21 cellular contexts compared by ENCODE assay signal in genomic region chr4:174010547-174010946, GRCh38.
"Had no signal": no experiment of that assay in that cellular context is flagged by ENCODE, and none has a peak within 500 bp of the region (broad histone marks: within the 10 kb centered on the region; RNA-seq: fewer than 3 reads in every experiment).

No MANE protein-coding gene starts in this region.

- H3K4me3 ChIP-seq: SJCRH30 had no signal

- H3K27ac Mint-ChIP-seq: T-helper 1 cell treated with Interleukin-12 subunit alpha and Interleukin-12 subunit beta and Interleukin-4 antibody, amounts not matched to agents 30 μg/mL and 1 μg/mL, for 36 hours had no signal

- H3K36me3 ChIP-seq: SJCRH30 had no signal

- DNase-seq: KBM-7, MV-4-11, NCI-H1092, NCI-H1105 treated with DMSO at 0.1 percent for 48 hours, NCI-H1417 treated with DMSO at 0.1 percent for 48 hours, NCI-H187, NCI-H2029, NCI-H2081 treated with DMSO at 0.1 percent for 48 hours, NCI-H2171, NCI-H226, NCI-H446, NCI-H510A, NCI-H524 treated with DMSO at 0.1 percent for 48 hours, NCI-H69, NCI-H774, PC-3, SHP77 treated with DMSO at 0.1 percent for 48 hours, SJCRH30 had no signal

- H3K9me3 ChIP-seq: SJCRH30 had no signal

- H3K27ac ChIP-seq: RWPE1, SJCRH30 had no signal

- H3K4me1 ChIP-seq: SJCRH30 had no signal

- H3K27me3 ChIP-seq: SJCRH30 had no signal

- H3K4me3 Mint-ChIP-seq: T-helper 1 cell treated with Interleukin-12 subunit alpha and Interleukin-12 subunit beta and Interleukin-4 antibody, amounts not matched to agents 30 μg/mL and 1 μg/mL, for 36 hours had no signal

- ATAC-seq: Panc1, PC-3 had no signal

- H3K9me3 Mint-ChIP-seq: T-helper 1 cell treated with Interleukin-12 subunit alpha and Interleukin-12 subunit beta and Interleukin-4 antibody, amounts not matched to agents 30 μg/mL and 1 μg/mL, for 36 hours had no signal
